ENCODE assay signal across 8 cellular contexts in the genomic region with DNA sequence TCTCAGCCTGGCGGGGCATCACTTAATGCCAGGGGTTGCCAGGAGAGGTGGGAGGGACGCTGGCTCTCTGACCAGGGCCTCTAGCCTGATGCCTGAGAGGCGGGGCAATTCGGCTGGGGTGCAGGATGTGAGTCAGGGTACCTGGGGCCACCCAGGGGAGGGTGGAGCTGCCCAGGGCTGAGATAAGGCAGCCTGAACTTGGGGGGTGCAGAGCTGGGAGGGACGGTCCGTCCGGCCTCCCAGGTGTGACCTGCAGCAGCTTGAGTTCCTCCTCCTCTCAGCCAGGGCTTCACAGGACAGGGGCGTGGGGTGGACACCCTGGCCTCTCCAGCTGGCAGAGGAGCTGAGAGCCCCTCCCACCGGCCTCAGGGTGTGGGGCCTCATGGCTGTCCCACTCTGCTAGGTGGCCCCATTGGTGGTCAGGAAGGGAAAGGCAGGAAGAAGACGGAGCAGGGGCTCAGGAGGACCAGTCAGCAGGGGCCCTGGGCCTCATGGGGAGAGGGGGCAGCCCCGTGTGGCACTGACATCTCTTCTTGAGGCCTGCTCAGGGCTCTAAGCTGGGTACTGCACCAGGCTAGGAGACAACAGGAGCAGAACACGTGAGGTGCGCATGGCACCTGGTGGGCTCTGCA. TPM values are rescaled to one million over a fixed set of nuclear protein-coding genes. Genes with fewer than 3 reads are reported as not detected.
DNase-seq lines count a peak whose midpoint lies in the region; ATAC-seq and TF ChIP-seq lines count a peak whose summit lies in the region.

No MANE protein-coding gene starts in this region.

- H3K27ac ChIP-seq in foreskin keratinocyte: peak overlapping the region; percentile 57

- ATAC-seq in foreskin keratinocyte: peak; percentile 68
- no peak for ATAC-seq in GM19463 (IDR thresholded peaks at IDR 0.05; ENCODE audit: unreplicated experiment)

- peak; percentile 68 for DNase-seq in activated CD4-positive, alpha-beta T cell treated with anti-CD3 and anti-CD28 coated beads for 48 hours
- no peak for DNase-seq in activated CD4-positive, alpha-beta T cell treated with anti-CD3 and anti-CD28 coated beads for 1 hour
- DNase-seq in activated CD8-positive, alpha-beta memory T cell treated with anti-CD3 and anti-CD28 coated beads for 24 hours: peak; percentile 83
- DNase-seq in foreskin keratinocyte (peak in 1 of 2 donors; percentile 78), epidermal melanocyte (ENCODE audit: insufficient read length, low spot score) (no peak), germinal center (ENCODE audit: low spot score) (no peak)
- DNase-seq in stimulated activated CD4-positive, alpha-beta T cell treated with anti-CD3 and anti-CD28 coated beads, Interleukin-2, amount 100 ng/mL, for 24 hours: peak; percentile 42 to 66

- H3K27me3 ChIP-seq in foreskin keratinocyte: no peaks in the 10 kb centered on the region

- peaks cover 9% of the 10 kb centered on the region for H3K4me1 ChIP-seq in foreskin keratinocyte

- TF ChIP-seq CTCF in foreskin keratinocyte (conservative IDR thresholded peaks at IDR 0.05): no peak

RNA-seq across cellular contexts. Expression of gene RPS6KA4, which starts 0.9 kb away (rescaled TPM):
- total RNA-seq in foreskin keratinocyte: 86.1 and 87.6 TPM in 2 replicates
- polyA plus RNA-seq in foreskin keratinocyte: 69.4 and 74.6 TPM in 2 replicates

RNA-seq across cellular contexts. Expression of gene CCDC88B, which starts 18.0 kb away (rescaled TPM):
- total RNA-seq in foreskin keratinocyte: 4.9 and 7.6 TPM in 2 replicates
- polyA plus RNA-seq in foreskin keratinocyte: 5.3 and 8.9 TPM in 2 replicates

RNA-seq across cellular contexts. Expression of gene PRDX5, which starts 40.1 kb away (rescaled TPM):
- 399 and 407 TPM in 2 replicates for total RNA-seq in foreskin keratinocyte
- 685 and 769 TPM in 2 replicates for polyA plus RNA-seq in foreskin keratinocyte

RNA-seq across cellular contexts. Expression of gene TRMT112, which starts 40.7 kb away (rescaled TPM):
- 386 and 447 TPM in 2 replicates for total RNA-seq in foreskin keratinocyte
- 422 and 522 TPM in 2 replicates for polyA plus RNA-seq in foreskin keratinocyte

RNA-seq across cellular contexts. Expression of gene ESRRA, which starts 52.7 kb away (rescaled TPM):
- total RNA-seq in foreskin keratinocyte: 49.1 and 50.9 TPM in 2 replicates
- polyA plus RNA-seq in foreskin keratinocyte: 46.1 and 49.9 TPM in 2 replicates

Comparison
In these comparisons a context has a peak if more than half of its experiments do, and no peak if none do; other contexts are left out.
1. DNase-seq: peak in activated CD4-positive, alpha-beta T cell treated with anti-CD3 and anti-CD28 coated beads for 48 hours (single experiment), activated CD8-positive, alpha-beta memory T cell treated with anti-CD3 and anti-CD28 coated beads for 24 hours (single experiment) and stimulated activated CD4-positive, alpha-beta T cell treated with anti-CD3 and anti-CD28 coated beads, Interleukin-2, amount 100 ng/mL, for 24 hours (2 of 2); none in activated CD4-positive, alpha-beta T cell treated with anti-CD3 and anti-CD28 coated beads for 1 hour (single experiment), epidermal melanocyte (single experiment) and germinal center (single experiment).